ENCODE assay signal across 1 cellular context in the genomic region with DNA sequence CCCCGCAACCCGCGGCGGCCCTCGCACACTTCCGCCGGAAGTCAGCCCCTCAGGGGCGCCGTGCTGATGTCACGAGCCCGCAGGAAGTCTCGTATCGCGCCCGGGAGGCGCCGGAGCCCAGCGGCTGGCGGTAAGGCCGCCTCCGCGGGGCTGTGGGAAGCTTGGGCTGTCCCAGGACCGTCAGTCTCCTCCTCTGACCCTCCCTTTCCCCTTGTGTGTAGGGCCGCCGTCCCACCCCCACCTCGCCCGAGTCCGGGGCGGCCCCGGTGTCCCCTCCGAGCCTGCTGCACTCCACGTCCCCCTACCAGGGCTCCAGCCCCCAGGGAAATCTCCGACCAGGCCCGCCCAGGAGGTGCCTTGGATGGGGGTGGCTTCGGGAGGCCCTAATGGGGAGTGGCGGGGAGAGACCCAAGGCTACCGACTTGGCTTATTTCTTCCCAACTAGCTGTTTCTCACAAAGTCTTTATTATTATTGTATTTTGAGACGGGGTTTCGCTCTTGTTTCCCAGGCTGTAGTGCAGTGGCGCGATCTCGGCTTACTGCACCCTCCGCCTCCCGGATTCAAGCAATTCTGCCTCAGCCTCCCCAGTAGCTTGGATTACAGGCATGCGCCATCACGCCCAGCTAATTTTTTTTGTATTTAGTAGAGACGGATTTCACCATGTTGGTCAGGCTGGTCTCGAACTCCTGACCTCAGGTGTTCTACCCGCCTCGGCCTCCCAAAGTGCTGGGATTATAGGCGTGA.
TF ChIP-seq lines count a peak whose summit lies in the region.

Gene ZDHHC4 (plus strand): TSS at position 86 of the 745 bp plus-strand sequence. CDS start 3,108 bp downstream, outside the sequence.

TF ChIP-seq in HepG2, 621 proteins besides CTCF, POLR2A, EP300 and RAD21 (continued from another document and continues in another):
- TF ChIP-seq PRDM10 (CRISPR knock-in tag; IDR thresholded peaks at IDR 0.05; ENCODE audit: low read depth) (peak; percentile 65; the same call in 1 of the 2 replicates), ETV6 (CRISPR knock-in tag; conservative IDR thresholded peaks at IDR 0.05) (peak; percentile 76), ZNF484 (CRISPR knock-in tag; IDR thresholded peaks at IDR 0.05; ENCODE audit: borderline replicate concordance, low read depth) (no peak), BRD4 (CRISPR knock-in tag; IDR thresholded peaks at IDR 0.05) (peak; percentile 73), KLF9 (CRISPR knock-in tag; IDR thresholded peaks at IDR 0.05; ENCODE audit: low read depth) (no peak), POGZ (CRISPR knock-in tag; IDR thresholded peaks at IDR 0.05) (no peak; the same call in 1 of the 2 replicates), GABPB1 (CRISPR knock-in tag; IDR thresholded peaks at IDR 0.05) (peak; percentile 97), ARNT2 (CRISPR knock-in tag; IDR thresholded peaks at IDR 0.05; ENCODE audit: low read depth) (0 out of 2 replicates have a peak, but pooled peaks have one; percentile 36), ZNF382 (CRISPR knock-in tag; IDR thresholded peaks at IDR 0.05; ENCODE audit: borderline replicate concordance) (no peak), EED (CRISPR knock-in tag; IDR thresholded peaks at IDR 0.05) (no peak), HIC2 (CRISPR knock-in tag; IDR thresholded peaks at IDR 0.05; ENCODE audit: low read depth) (no peak), MLXIP (CRISPR knock-in tag; IDR thresholded peaks at IDR 0.05; ENCODE audit: borderline replicate concordance) (no peak), SP5 (CRISPR knock-in tag; IDR thresholded peaks at IDR 0.05; ENCODE audit: borderline replicate concordance, low read depth) (peak; percentile 60), HOMEZ (CRISPR knock-in tag; IDR thresholded peaks at IDR 0.05; ENCODE audit: low read depth) (no peak), ZNF737 (CRISPR knock-in tag; IDR thresholded peaks at IDR 0.05; ENCODE audit: borderline replicate concordance) (0 out of 2 replicates have a peak, but pooled peaks have one; percentile 41), SALL1 (CRISPR knock-in tag; IDR thresholded peaks at IDR 0.05) (peak; percentile 77; the same call in 1 of the 2 replicates), ZNF256 (CRISPR knock-in tag; conservative IDR thresholded peaks at IDR 0.05) (no peak), SALL2 (CRISPR knock-in tag; IDR thresholded peaks at IDR 0.05) (peak; percentile 54; the same call in 1 of the 2 replicates), ZNF83 (CRISPR knock-in tag; IDR thresholded peaks at IDR 0.05; ENCODE audit: borderline replicate concordance) (no peak), LBX2 (CRISPR knock-in tag; IDR thresholded peaks at IDR 0.05; ENCODE audit: borderline replicate concordance) (no peak; the same call in 1 of the 2 replicates), ZSCAN5A (CRISPR knock-in tag; IDR thresholded peaks at IDR 0.05; ENCODE audit: borderline replicate concordance) (no peak), ZNF510 (CRISPR knock-in tag; IDR thresholded peaks at IDR 0.05; ENCODE audit: low read depth) (no peak), MED1 (CRISPR knock-in tag; IDR thresholded peaks at IDR 0.05) (peak; percentile 84), RFX3 (CRISPR knock-in tag; IDR thresholded peaks at IDR 0.05) (no peak; the same call in 1 of the 2 replicates), ISL2 (CRISPR knock-in tag; IDR thresholded peaks at IDR 0.05) (peak; percentile 71; the same call in 1 of the 2 replicates), KAT8 (CRISPR knock-in tag; IDR thresholded peaks at IDR 0.05) (peak; percentile 93), ZNF331 (CRISPR knock-in tag; IDR thresholded peaks at IDR 0.05) (peak; percentile 84), ATF1 (CRISPR knock-in tag; IDR thresholded peaks at IDR 0.05) (peak; percentile 78; the same call in 1 of the 2 replicates), ZNF292 (CRISPR knock-in tag; IDR thresholded peaks at IDR 0.05; ENCODE audit: borderline replicate concordance, low read depth) (no peak), SKI (IDR thresholded peaks at IDR 0.05; ENCODE audit: partially characterized antibody) (peak; percentile 47), ZNF20 (CRISPR knock-in tag; IDR thresholded peaks at IDR 0.05) (no peak; the same call in 1 of the 2 replicates), ZNF704 (CRISPR knock-in tag; IDR thresholded peaks at IDR 0.05; ENCODE audit: borderline replicate concordance) (peak; percentile 61; the same call in 1 of the 2 replicates), SAP130 (CRISPR knock-in tag; IDR thresholded peaks at IDR 0.05; ENCODE audit: low read depth) (peak; percentile 88), ZNF446 (CRISPR knock-in tag; IDR thresholded peaks at IDR 0.05) (no peak), ZNF792 (CRISPR knock-in tag; IDR thresholded peaks at IDR 0.05) (no peak)
- TF ChIP-seq, protein P1, sequence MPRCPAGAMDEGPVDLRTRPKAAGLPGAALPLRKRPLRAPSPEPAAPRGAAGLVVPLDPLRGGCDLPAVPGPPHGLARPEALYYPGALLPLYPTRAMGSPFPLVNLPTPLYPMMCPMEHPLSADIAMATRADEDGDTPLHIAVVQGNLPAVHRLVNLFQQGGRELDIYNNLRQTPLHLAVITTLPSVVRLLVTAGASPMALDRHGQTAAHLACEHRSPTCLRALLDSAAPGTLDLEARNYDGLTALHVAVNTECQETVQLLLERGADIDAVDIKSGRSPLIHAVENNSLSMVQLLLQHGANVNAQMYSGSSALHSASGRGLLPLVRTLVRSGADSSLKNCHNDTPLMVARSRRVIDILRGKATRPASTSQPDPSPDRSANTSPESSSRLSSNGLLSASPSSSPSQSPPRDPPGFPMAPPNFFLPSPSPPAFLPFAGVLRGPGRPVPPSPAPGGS (CRISPR knock-in tag; IDR thresholded peaks at IDR 0.05) = no peak
- TF ChIP-seq, protein P2, sequence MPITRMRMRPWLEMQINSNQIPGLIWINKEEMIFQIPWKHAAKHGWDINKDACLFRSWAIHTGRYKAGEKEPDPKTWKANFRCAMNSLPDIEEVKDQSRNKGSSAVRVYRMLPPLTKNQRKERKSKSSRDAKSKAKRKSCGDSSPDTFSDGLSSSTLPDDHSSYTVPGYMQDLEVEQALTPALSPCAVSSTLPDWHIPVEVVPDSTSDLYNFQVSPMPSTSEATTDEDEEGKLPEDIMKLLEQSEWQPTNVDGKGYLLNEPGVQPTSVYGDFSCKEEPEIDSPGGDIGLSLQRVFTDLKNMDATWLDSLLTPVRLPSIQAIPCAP (CRISPR knock-in tag; IDR thresholded peaks at IDR 0.05; ENCODE audit: low read depth) = no peak
- TF ChIP-seq, protein P3, sequence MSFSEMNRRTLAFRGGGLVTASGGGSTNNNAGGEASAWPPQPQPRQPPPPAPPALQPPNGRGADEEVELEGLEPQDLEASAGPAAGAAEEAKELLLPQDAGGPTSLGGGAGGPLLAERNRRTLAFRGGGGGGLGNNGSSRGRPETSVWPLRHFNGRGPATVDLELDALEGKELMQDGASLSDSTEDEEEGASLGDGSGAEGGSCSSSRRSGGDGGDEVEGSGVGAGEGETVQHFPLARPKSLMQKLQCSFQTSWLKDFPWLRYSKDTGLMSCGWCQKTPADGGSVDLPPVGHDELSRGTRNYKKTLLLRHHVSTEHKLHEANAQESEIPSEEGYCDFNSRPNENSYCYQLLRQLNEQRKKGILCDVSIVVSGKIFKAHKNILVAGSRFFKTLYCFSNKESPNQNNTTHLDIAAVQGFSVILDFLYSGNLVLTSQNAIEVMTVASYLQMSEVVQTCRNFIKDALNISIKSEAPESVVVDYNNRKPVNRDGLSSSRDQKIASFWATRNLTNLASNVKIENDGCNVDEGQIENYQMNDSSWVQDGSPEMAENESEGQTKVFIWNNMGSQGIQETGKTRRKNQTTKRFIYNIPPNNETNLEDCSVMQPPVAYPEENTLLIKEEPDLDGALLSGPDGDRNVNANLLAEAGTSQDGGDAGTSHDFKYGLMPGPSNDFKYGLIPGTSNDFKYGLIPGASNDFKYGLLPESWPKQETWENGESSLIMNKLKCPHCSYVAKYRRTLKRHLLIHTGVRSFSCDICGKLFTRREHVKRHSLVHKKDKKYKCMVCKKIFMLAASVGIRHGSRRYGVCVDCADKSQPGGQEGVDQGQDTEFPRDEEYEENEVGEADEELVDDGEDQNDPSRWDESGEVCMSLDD (CRISPR knock-in tag; IDR thresholded peaks at IDR 0.05; ENCODE audit: borderline replicate concordance) = peak; percentile 65; the same call in 1 of the 2 replicates
